ENCODE assay signal across 8 cellular contexts in the genomic region with DNA sequence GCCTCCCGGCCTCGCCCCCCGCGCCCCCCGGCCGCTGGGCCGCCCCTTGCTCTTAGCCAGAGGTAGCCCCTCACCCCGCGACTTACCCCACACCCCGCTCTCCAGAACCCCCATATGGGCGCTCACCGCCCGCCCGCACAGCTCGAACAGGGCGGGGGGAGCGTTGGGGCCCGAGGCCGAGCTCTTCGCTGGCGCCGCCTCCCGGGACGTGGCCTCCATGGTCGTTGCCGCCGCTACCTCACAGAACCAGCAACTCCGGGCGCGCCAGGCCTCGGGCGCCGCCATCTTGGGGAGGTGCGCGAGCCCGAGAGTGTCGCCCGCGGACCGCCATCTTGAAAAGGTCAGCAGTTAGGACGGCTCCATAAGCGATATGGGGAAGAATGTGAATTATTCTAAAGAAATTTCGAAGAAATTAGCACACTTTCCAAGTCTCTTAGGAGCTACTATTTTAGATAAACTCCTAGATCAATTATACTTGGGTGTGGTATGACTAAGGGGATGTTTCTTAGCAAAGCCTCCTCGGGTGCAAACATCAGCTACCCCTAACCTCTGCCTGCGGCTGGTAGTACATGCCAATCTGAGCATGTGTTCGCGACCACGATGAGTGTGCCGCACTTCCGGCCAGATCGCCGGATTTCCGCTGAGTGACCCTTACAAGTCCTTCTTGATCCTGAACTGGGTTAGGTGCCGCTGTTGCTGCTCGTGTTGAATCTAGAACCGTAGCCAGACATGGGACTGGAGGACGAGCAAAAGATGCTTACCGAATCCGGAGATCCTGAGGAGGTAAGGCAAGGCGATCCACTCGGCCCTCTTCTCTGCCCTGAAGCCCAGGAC. TPM values are rescaled to one million over a fixed set of nuclear protein-coding genes. Genes with fewer than 3 reads are reported as not detected.
A peak's percentile ranks its signal among the peaks of the same experiment; 100 is the strongest.
DNase-seq lines count a peak whose midpoint lies in the region; ATAC-seq and TF ChIP-seq lines count a peak whose summit lies in the region.

A gene with protein sequence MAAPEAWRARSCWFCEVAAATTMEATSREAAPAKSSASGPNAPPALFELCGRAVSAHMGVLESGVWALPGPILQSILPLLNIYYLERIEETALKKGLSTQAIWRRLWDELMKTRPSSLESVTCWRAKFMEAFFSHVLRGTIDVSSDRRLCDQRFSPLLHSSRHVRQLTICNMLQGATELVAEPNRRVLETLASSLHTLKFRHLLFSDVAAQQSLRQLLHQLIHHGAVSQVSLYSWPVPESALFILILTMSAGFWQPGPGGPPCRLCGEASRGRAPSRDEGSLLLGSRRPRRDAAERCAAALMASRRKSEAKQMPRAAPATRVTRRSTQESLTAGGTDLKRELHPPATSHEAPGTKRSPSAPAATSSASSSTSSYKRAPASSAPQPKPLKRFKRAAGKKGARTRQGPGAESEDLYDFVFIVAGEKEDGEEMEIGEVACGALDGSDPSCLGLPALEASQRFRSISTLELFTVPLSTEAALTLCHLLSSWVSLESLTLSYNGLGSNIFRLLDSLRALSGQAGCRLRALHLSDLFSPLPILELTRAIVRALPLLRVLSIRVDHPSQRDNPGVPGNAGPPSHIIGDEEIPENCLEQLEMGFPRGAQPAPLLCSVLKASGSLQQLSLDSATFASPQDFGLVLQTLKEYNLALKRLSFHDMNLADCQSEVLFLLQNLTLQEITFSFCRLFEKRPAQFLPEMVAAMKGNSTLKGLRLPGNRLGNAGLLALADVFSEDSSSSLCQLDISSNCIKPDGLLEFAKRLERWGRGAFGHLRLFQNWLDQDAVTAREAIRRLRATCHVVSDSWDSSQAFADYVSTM (minus strand): TSS at position 579 of the 834 bp plus-strand sequence. CDS start 294 bp downstream, at position 285.
A gene (plus strand): TSS at position 661 of the 834 bp plus-strand sequence. CDS start 69 bp downstream, at position 730.

- peak within 1 kb of the TSS; percentile 90 for H2AFZ ChIP-seq in parathyroid adenoma

- H3K4me1 ChIP-seq in adipocyte (ENCODE audit: control insufficient read depth, insufficient read depth, low read length) = peaks cover 47% of the 10 kb centered on the region
- peaks cover 34% of the 10 kb centered on the region for H3K4me1 ChIP-seq in cardiac muscle cell (ENCODE audit: low read depth)
- peaks cover 8% of the 10 kb centered on the region for H3K4me1 ChIP-seq in parathyroid adenoma
- H3K4me1 ChIP-seq in tibial nerve = peaks cover 0 to 70% (median 32%) of the 10 kb centered on the region in 4 donors

- H3K27me3 ChIP-seq in adipocyte (replicated peaks; ENCODE audit: control insufficient read depth, insufficient read depth, low read length) (no peaks in the 10 kb centered on the region), cardiac muscle cell (no peaks in the 10 kb centered on the region), parathyroid adenoma (ENCODE audit: control insufficient read depth, insufficient read depth, low read length) (no peaks in the 10 kb centered on the region), tibial nerve (no peaks in the 10 kb centered on the region)

- TF ChIP-seq CTCF in GM12875 (IDR thresholded peaks at IDR 0.05; ENCODE audit: borderline replicate concordance, insufficient read depth, low read depth, low read length) (0 out of 2 replicates have a peak, but pooled peaks have one; percentile 18), cardiac muscle cell (IDR thresholded peaks at IDR 0.05; ENCODE audit: low read depth, low read length) (no peak), parathyroid adenoma (IDR thresholded peaks at IDR 0.05) (no peak), tibial nerve (IDR thresholded peaks at IDR 0.05) (peak in 2 of 5 experiments; percentile 45 to 49)

- peak within 1 kb of the TSS; percentile 85 for H3K4me2 ChIP-seq in parathyroid adenoma (ENCODE audit: low read length)

- peak; percentile 86 to 100 for TF ChIP-seq EP300 in tibial nerve (IDR thresholded peaks at IDR 0.05)

- DNase-seq in NCI-H1436 (lab: John Stamatoyannopoulos, UW) (peak; percentile 88), T follicular helper cell (ENCODE audit: low read depth) (peak; percentile 88), adipocyte (ENCODE audit: low read depth) (peak; percentile 97), cardiac muscle cell (ENCODE audit: low read depth in 1 of 2, low spot score in 1 of 2) (peak; percentile 96 to 98), tibial nerve (ENCODE audit: low spot score in 2 of 2) (peak; percentile 87 to 92)

- TF ChIP-seq POLR2A in tibial nerve (IDR thresholded peaks at IDR 0.05) = peak; percentile 62 to 76

- H3K36me3 ChIP-seq in adipocyte (ENCODE audit: control insufficient read depth, insufficient read depth, low read length, severe bottlenecking) (peaks cover 2% of the 10 kb centered on the region), cardiac muscle cell (peaks cover 3% of the 10 kb centered on the region), parathyroid adenoma (ENCODE audit: control insufficient read depth, insufficient read depth, low read length) (no peaks in the 10 kb centered on the region), tibial nerve (no peaks in the 10 kb centered on the region)

- ATAC-seq in HG02798 (IDR thresholded peaks at IDR 0.05; ENCODE audit: poor library complexity, unreplicated experiment) = peak; percentile 84

- H3K4me3 ChIP-seq in GM12875 (ENCODE audit: low read depth, low read length) = peak within 1 kb of the TSS; percentile 93
- peak within 1 kb of the TSS; percentile 97 for H3K4me3 ChIP-seq in adipocyte (ENCODE audit: low read length)
- H3K4me3 ChIP-seq in cardiac muscle cell = peak within 1 kb of the TSS; percentile 62
- H3K4me3 ChIP-seq in parathyroid adenoma (ENCODE audit: low read depth, low read length) = peak within 1 kb of the TSS; percentile 96
- peak within 1 kb of the TSS; percentile 77 to 98 (median 90) for H3K4me3 ChIP-seq in tibial nerve

- H3K79me2 ChIP-seq in parathyroid adenoma = peaks cover 55% of the 10 kb centered on the region

- 0 to 1% methylated on average over 33 to 61 of the region's 61 CpGs for WGBS in tibial nerve, 2 donors

- no peaks in the 10 kb centered on the region for H3K9me3 ChIP-seq in adipocyte (ENCODE audit: control insufficient read depth, low read length)
- H3K9me3 ChIP-seq in cardiac muscle cell (ENCODE audit: low read depth) = no peaks in the 10 kb centered on the region
- no peaks in the 10 kb centered on the region for H3K9me3 ChIP-seq in parathyroid adenoma (ENCODE audit: control insufficient read depth, low read length)
- H3K9me3 ChIP-seq in tibial nerve = no peaks in the 10 kb centered on the region

- peak within 1 kb of the TSS; percentile 100 for H3K9ac ChIP-seq in adipocyte (ENCODE audit: low read length)
- H3K9ac ChIP-seq in parathyroid adenoma = peak within 1 kb of the TSS; percentile 91

- H3K27ac ChIP-seq in cardiac muscle cell (peak within 1 kb of the TSS; percentile 99), parathyroid adenoma (peak within 1 kb of the TSS; percentile 96), tibial nerve (peak within 1 kb of the TSS; percentile 98 to 99 (median 98))

RNA-seq across cellular contexts. Expression of the first gene that starts in this region (rescaled TPM):
- 118 and 151 TPM in 2 replicates for total RNA-seq in cardiac muscle cell
- 130 and 169 TPM in 2 replicates for polyA plus RNA-seq in cardiac muscle cell
- total RNA-seq in tibial nerve = 10 to 100 TPM; 80.4 to 83.9 (median 83.2) TPM

RNA-seq across cellular contexts. Expression of the second gene that starts in this region (rescaled TPM):
- total RNA-seq in cardiac muscle cell (597 and 948 TPM in 2 replicates), tibial nerve (100 to 1,000 TPM; 195 to 294 (median 255) TPM)
- polyA plus RNA-seq in cardiac muscle cell = 517 and 698 TPM in 2 replicates

Comparison
In these comparisons a context has a peak if more than half of its experiments do, and no peak if none do; other contexts are left out.
1. Peak in every context shown above with its lines: DNase-seq, ATAC-seq, H3K4me3 ChIP-seq and H3K27ac ChIP-seq.